21 cellular contexts compared by ENCODE assay signal in the genomic region with DNA sequence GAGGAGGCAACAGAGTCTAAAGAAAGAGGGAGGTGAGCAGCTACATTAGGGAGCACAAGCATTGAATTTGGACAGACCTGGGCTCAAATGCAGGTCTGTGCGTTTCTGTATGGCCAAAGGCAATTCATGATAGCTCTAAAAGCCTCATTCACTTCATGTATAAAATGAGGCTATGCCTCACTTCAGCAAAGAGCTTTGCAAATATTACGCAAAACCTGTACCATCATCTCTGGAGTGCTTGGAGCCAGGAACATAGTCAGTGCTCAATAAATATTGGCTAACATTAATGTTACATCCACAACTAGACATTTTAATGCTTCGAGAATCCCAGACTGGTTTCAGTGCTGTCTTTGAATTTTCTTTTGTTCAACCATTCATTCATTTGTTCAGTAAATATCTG.
"Had no signal": no experiment of that assay in that cellular context is flagged by ENCODE, and none has a peak within 500 bp of the region (broad histone marks: within the 10 kb centered on the region; RNA-seq: fewer than 3 reads in every experiment).

No MANE protein-coding gene starts in this region.

- DNase-seq: cortex of kidney; dorsolateral prefrontal cortex; effector CD8-positive, alpha-beta T cell; gastrocnemius medialis; glutamatergic neuron; immature natural killer cell; kidney; left cardiac atrium; left ventricle myocardium superior; naive thymus-derived CD4-positive, alpha-beta T cell; psoas muscle; retina; right lobe of liver; stimulated activated CD4-positive, alpha-beta T cell treated with anti-CD3 and anti-CD28 coated beads, Interleukin-4, amount 100 ng/mL, for 1 hour; stimulated activated CD8-positive, alpha-beta memory T cell treated with anti-CD3 and anti-CD28 coated beads, Interleukin-4, amount 100 ng/mL, for 48 hours; tibial artery had no signal

- H3K27ac Mint-ChIP-seq: immature natural killer cell; naive thymus-derived CD4-positive, alpha-beta T cell; stimulated activated effector memory CD8-positive, alpha-beta T cell treated with anti-CD3 and anti-CD28 coated beads, Interleukin-12 subunit alpha, Interleukin-12 subunit beta, amount 100 ng/mL, for 72 hours; stimulated activated naive CD8-positive, alpha-beta T cell treated with anti-CD3 and anti-CD28 coated beads, Interleukin-15, Interleukin-2, amounts not matched to agents 100 ng/mL and 50 ng/mL, for 24 hours had no signal

- ATAC-seq: gastrocnemius medialis; left cardiac atrium; left ventricle myocardium superior; naive thymus-derived CD4-positive, alpha-beta T cell; psoas muscle; right lobe of liver; stimulated activated effector memory CD8-positive, alpha-beta T cell treated with anti-CD3 and anti-CD28 coated beads, Interleukin-12 subunit alpha, Interleukin-12 subunit beta, amount 100 ng/mL, for 72 hours had no signal

- H3K36me3 Mint-ChIP-seq: naive thymus-derived CD4-positive, alpha-beta T cell; stimulated activated effector memory CD8-positive, alpha-beta T cell treated with anti-CD3 and anti-CD28 coated beads, Interleukin-12 subunit alpha, Interleukin-12 subunit beta, amount 100 ng/mL, for 72 hours had no signal

- H3K27me3 Mint-ChIP-seq: naive thymus-derived CD4-positive, alpha-beta T cell; stimulated activated naive CD8-positive, alpha-beta T cell treated with anti-CD3 and anti-CD28 coated beads, Interleukin-15, Interleukin-2, amounts not matched to agents 100 ng/mL and 50 ng/mL, for 24 hours had no signal

- H3K27ac ChIP-seq: dorsolateral prefrontal cortex, gastrocnemius medialis, neutrophil, psoas muscle, right lobe of liver, tibial artery, upper lobe of left lung, vagina had no signal

- H3K4me1 Mint-ChIP-seq: immature natural killer cell; naive thymus-derived CD4-positive, alpha-beta T cell; stimulated activated effector memory CD8-positive, alpha-beta T cell treated with anti-CD3 and anti-CD28 coated beads, Interleukin-12 subunit alpha, Interleukin-12 subunit beta, amount 100 ng/mL, for 72 hours had no signal

- H3K4me3 ChIP-seq: dorsolateral prefrontal cortex, gastrocnemius medialis, psoas muscle, right lobe of liver, tibial artery, upper lobe of left lung, vagina had no signal

- H3K4me1 ChIP-seq: gastrocnemius medialis, psoas muscle, right lobe of liver, tibial artery, vagina had no signal

- H3K4me3 Mint-ChIP-seq: immature natural killer cell; naive thymus-derived CD4-positive, alpha-beta T cell; stimulated activated effector memory CD8-positive, alpha-beta T cell treated with anti-CD3 and anti-CD28 coated beads, Interleukin-12 subunit alpha, Interleukin-12 subunit beta, amount 100 ng/mL, for 72 hours; stimulated activated naive CD8-positive, alpha-beta T cell treated with anti-CD3 and anti-CD28 coated beads, Interleukin-15, Interleukin-2, amounts not matched to agents 100 ng/mL and 50 ng/mL, for 24 hours had no signal

- H3K9me3 ChIP-seq: gastrocnemius medialis, neutrophil, psoas muscle, right lobe of liver, tibial artery, upper lobe of left lung, vagina had no signal

- H3K36me3 ChIP-seq: gastrocnemius medialis, neutrophil, right lobe of liver, tibial artery, upper lobe of left lung, vagina had no signal

- H3K27me3 ChIP-seq: gastrocnemius medialis, neutrophil, right lobe of liver, tibial artery, upper lobe of left lung, vagina had no signal
